In the genomic region with DNA sequence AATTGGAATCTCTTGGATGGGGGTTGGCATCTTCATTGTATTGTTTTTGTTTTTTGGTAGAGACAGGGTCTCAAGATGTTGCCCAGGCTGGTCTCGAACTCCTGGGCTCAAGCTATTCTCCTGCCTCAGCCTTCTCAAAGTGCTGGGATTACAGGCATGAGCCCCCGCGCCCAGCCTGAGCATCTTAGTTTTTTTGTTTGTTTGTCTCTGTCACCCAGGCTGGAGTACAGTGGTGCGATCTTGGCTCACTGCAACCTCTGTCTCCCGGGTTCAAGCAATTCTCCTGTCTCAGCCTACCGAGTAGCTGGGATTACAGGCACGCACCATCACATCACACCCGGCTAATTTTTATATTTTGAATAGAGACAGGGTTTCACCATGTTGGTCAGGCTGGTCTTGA, we compare ENCODE assay signal across 8 cellular contexts. TPM values are rescaled to one million over a fixed set of nuclear protein-coding genes. Genes with fewer than 3 reads are reported as not detected.
DNase-seq lines count a peak whose midpoint lies in the region; ATAC-seq and TF ChIP-seq lines count a peak whose summit lies in the region.
"Not testable (repeated sequence)": the region's sequence is repeated elsewhere in the genome, so short reads cannot be mapped to it uniquely, and the experiment has no call there.

No MANE protein-coding gene starts in this region.

- intact Hi-C loops in Calu3 (cut with micrococcal nuclease; ENCODE audit: unreplicated experiment); left ventricle myocardium superior (cut with micrococcal nuclease): not testable (repeated sequence)
- intact Hi-C loops in upper lobe of right lung (cut with DNase I) = loop anchor here (10.0 kb wide), 1 partner anchor 49 kb away; no protein-coding TSS in a partner anchor

- ATAC-seq in RWPE2 (ENCODE audit: low read depth); left ventricle myocardium superior; stimulated activated memory B cell treated with anti-CD40 and anti-IgM and Interleukin-4, amounts not matched to agents 10 μg/mL and 1 μg/mL and 100 μg/mL, for 72 hours; upper lobe of right lung: not testable (repeated sequence)

- not testable (repeated sequence) for DNase-seq in Calu3; RWPE2 (ENCODE audit: low spot score); coronary artery (ENCODE audit: low spot score); osteoblast (ENCODE audit: insufficient read length, low spot score, missing footprints); upper lobe of right lung
- peak; percentile 37 for DNase-seq in activated effector memory CD4-positive, alpha-beta T cell treated with anti-CD3 and anti-CD28 coated beads, Interleukin-2, amount 50 U/mL, for 16 hours
- DNase-seq in left ventricle myocardium superior = peak; percentile 5

- not testable (repeated sequence) for H3K4me3 ChIP-seq in RWPE2 (ENCODE audit: severe bottlenecking); coronary artery; osteoblast (ENCODE audit: insufficient read depth, low read length); upper lobe of right lung

- peaks cover 11% of the 10 kb centered on the region for H3K4me1 Mint-ChIP-seq in Calu3 (ENCODE audit: low read depth, unreplicated experiment)
- H3K4me1 Mint-ChIP-seq in stimulated activated memory B cell treated with anti-CD40 and anti-IgM and Interleukin-4, amounts not matched to agents 10 μg/mL and 1 μg/mL and 100 μg/mL, for 72 hours = peaks cover 11% of the 10 kb centered on the region

- H3K79me2 ChIP-seq in osteoblast (ENCODE audit: insufficient read depth, low read length) = not testable (repeated sequence)

- CTCF ChIA-PET in Calu3 (lab: Charles Lee) = interaction anchor here (1.0 to 2.5 kb wide), 2 partner anchors 20 to 51 kb away, joined by 3 to 16 read pairs; no protein-coding TSS in a partner anchor

- H3K27ac Mint-ChIP-seq in Calu3 (ENCODE audit: unreplicated experiment) = peak overlapping the region; percentile 21
- peak overlapping the region; percentile 74 for H3K27ac Mint-ChIP-seq in stimulated activated memory B cell treated with anti-CD40 and anti-IgM and Interleukin-4, amounts not matched to agents 10 μg/mL and 1 μg/mL and 100 μg/mL, for 72 hours

- H3K27me3 Mint-ChIP-seq in Calu3 (ENCODE audit: unreplicated experiment) = peaks cover 38% of the 10 kb centered on the region
- H3K27me3 Mint-ChIP-seq in stimulated activated memory B cell treated with anti-CD40 and anti-IgM and Interleukin-4, amounts not matched to agents 10 μg/mL and 1 μg/mL and 100 μg/mL, for 72 hours = not testable (repeated sequence)

- H3K9me3 ChIP-seq in RWPE2 (ENCODE audit: severe bottlenecking); osteoblast (ENCODE audit: low read depth, low read length); upper lobe of right lung: not testable (repeated sequence)

- peaks cover 11% of the 10 kb centered on the region for H3K36me3 Mint-ChIP-seq in Calu3 (ENCODE audit: insufficient read depth, unreplicated experiment)
- H3K36me3 Mint-ChIP-seq in stimulated activated memory B cell treated with anti-CD40 and anti-IgM and Interleukin-4, amounts not matched to agents 10 μg/mL and 1 μg/mL and 100 μg/mL, for 72 hours = not testable (repeated sequence)

- peak overlapping the region; percentile 93 for H3K27ac ChIP-seq in RWPE2 (ENCODE audit: poor library complexity, severe bottlenecking)
- H3K27ac ChIP-seq in coronary artery = peak overlapping the region; percentile 91 to 93
- not testable (repeated sequence) for H3K27ac ChIP-seq in osteoblast (ENCODE audit: low read depth, low read length)
- H3K27ac ChIP-seq in upper lobe of right lung = peak overlapping the region; percentile 62

- not testable (repeated sequence) for H4K20me1 ChIP-seq in osteoblast (ENCODE audit: insufficient read depth, low read length)

- H3K9me3 Mint-ChIP-seq in Calu3 (ENCODE audit: low read depth, unreplicated experiment); stimulated activated memory B cell treated with anti-CD40 and anti-IgM and Interleukin-4, amounts not matched to agents 10 μg/mL and 1 μg/mL and 100 μg/mL, for 72 hours: not testable (repeated sequence)

- not testable (repeated sequence) for H2AFZ ChIP-seq in osteoblast (ENCODE audit: low read length)

- not testable (repeated sequence) for BruUV-seq in Calu3 (replicated peaks; lab: Mats Ljungman, UMichigan)

- H3K36me3 ChIP-seq in RWPE2 (ENCODE audit: low read depth); osteoblast (ENCODE audit: insufficient read depth, low read length); upper lobe of right lung: not testable (repeated sequence)

- H3K4me3 Mint-ChIP-seq in Calu3 (ENCODE audit: low read depth, unreplicated experiment); stimulated activated memory B cell treated with anti-CD40 and anti-IgM and Interleukin-4, amounts not matched to agents 10 μg/mL and 1 μg/mL and 100 μg/mL, for 72 hours: not testable (repeated sequence)

- H3K4me2 ChIP-seq in osteoblast (ENCODE audit: insufficient read depth, low read length) = peak overlapping the region; percentile 82

- H3K4me1 ChIP-seq in RWPE2 (ENCODE audit: insufficient read depth, poor library complexity, severe bottlenecking) (peaks cover 33% of the 10 kb centered on the region), upper lobe of right lung (peaks cover 15% of the 10 kb centered on the region)
- H3K4me1 ChIP-seq in osteoblast (ENCODE audit: insufficient read depth, low read length) = not testable (repeated sequence)

- TF ChIP-seq CTCF in Calu3 (IDR thresholded peaks at IDR 0.05; ENCODE audit: unreplicated experiment); RWPE2 (IDR thresholded peaks at IDR 0.05; ENCODE audit: poor library complexity, severe bottlenecking); coronary artery (IDR thresholded peaks at IDR 0.05); osteoblast (IDR thresholded peaks at IDR 0.05; ENCODE audit: extremely low read depth, low read depth, low read length); upper lobe of right lung (IDR thresholded peaks at IDR 0.05): not testable (repeated sequence)

- H3K27me3 ChIP-seq in RWPE2 (ENCODE audit: insufficient read depth, poor library complexity, severe bottlenecking); upper lobe of right lung: not testable (repeated sequence)
- peaks cover 14% of the 10 kb centered on the region for H3K27me3 ChIP-seq in osteoblast (ENCODE audit: insufficient read depth, low read length)

RNA-seq across cellular contexts. Expression of a gene that starts 5.8 kb away (rescaled TPM):
- 50.4 and 53.0 TPM in 2 replicates for total RNA-seq in Calu3 (2022)
- total RNA-seq in left ventricle myocardium superior = 28.9 TPM
- 10.6 and 11.6 TPM in 2 replicates for total RNA-seq in osteoblast
- 58.8 TPM for total RNA-seq in upper lobe of right lung
